In genomic region chr6:21997414-21998037, GRCh38 we compare ENCODE assay signal across 17 cellular contexts.
A peak's percentile ranks its signal among the peaks of the same experiment; 100 is the strongest.
DNase-seq lines count a peak whose midpoint lies in the region; TF ChIP-seq lines count a peak whose summit lies in the region.
"Had no signal": no experiment of that assay in that cellular context is flagged by ENCODE, and none has a peak within 500 bp of the region (broad histone marks: within the 10 kb centered on the region; RNA-seq: fewer than 3 reads in every experiment).

No MANE protein-coding gene starts in this region.

- TF ChIP-seq EP300 in sigmoid colon (IDR thresholded peaks at IDR 0.05): no peak

- peaks cover 0 to 54% (median 32%) of the 10 kb centered on the region in 4 donors for H3K4me1 ChIP-seq in sigmoid colon
- H3K4me1 ChIP-seq: body of pancreas had no signal

- H3K27me3 ChIP-seq in sigmoid colon: no peaks in the 10 kb centered on the region
- H3K27me3 ChIP-seq: body of pancreas, SJSA1 had no signal

- peak overlapping the region; percentile 23 for H3K27ac ChIP-seq in epithelial cell of prostate
- H3K27ac ChIP-seq in sigmoid colon: peak overlapping the region in 3 of 4 donors; percentile 54 to 68 (median 61)
- H3K27ac ChIP-seq: body of pancreas, VCaP had no signal

- H3K36me3 ChIP-seq in sigmoid colon: no peaks in the 10 kb centered on the region
- H3K36me3 ChIP-seq: SJSA1 had no signal

- no peak for TF ChIP-seq POLR2A in sigmoid colon (IDR thresholded peaks at IDR 0.05)

- no peaks in the 10 kb centered on the region for H3K9me3 ChIP-seq in sigmoid colon
- H3K9me3 ChIP-seq: body of pancreas, SJSA1 had no signal

- in situ Hi-C loops in KBM-7 (cut with MboI; ENCODE audit: low pct_unique_long_range_greater_than_20kb, low sequenced_read_pairs): no loop called here

- no peak for TF ChIP-seq CTCF in sigmoid colon (IDR thresholded peaks at IDR 0.05)

- H3K4me3 ChIP-seq in sigmoid colon: no peak overlapping the region
- H3K4me3 ChIP-seq: body of pancreas, SJSA1 had no signal

- intact Hi-C loops in sigmoid colon (cut with DNase I): loop anchor here (10.0 kb wide), 1 partner anchor 147 kb away; no protein-coding TSS in a partner anchor

- POLR2A ChIA-PET in HEK293T (lab: Yijun Ruan, JAX): interaction anchor here (0.8 kb wide), 1 partner anchor 404 kb away, joined by 3 read pairs; the partner anchor contains the start of gene SOX4

- DNase-seq in KBM-7: peak; percentile 15
- peak; percentile 45 for DNase-seq in RPMI7951 (ENCODE audit: low read depth)
- no peak for DNase-seq in epithelial cell of prostate (ENCODE audit: low read depth, low spot score)
- no peak for DNase-seq in sigmoid colon
- DNase-seq in DMS114 treated with DMSO at 0.1 percent for 48 hours (lab: John Stamatoyannopoulos, UW; ENCODE audit: unreplicated experiment): no peak
- no peak for DNase-seq in HEK293T (ENCODE audit: extremely low spot score)
- no peak for DNase-seq in hippocampal formation (lab: John Stamatoyannopoulos, UW)
- DNase-seq: activated CD8-positive, alpha-beta memory T cell treated with anti-CD3 and anti-CD28 coated beads, Interleukin-2, amount 10 ng/mL, durations not matched to agents 7 days and 5 days; body of pancreas; CD4-positive, alpha-beta memory T cell; GOT3; naive B cell; NCI-H187 treated with DMSO at 0.1 percent for 48 hours; NK-92 treated with Interleukin-12 subunit alpha and Interleukin-12 subunit beta, amount 100 ng/mL, for 24 hours; stimulated activated naive CD4-positive, alpha-beta T cell had no signal

- WGBS in sigmoid colon, 2 donors: 36 to 67% methylated on average over 3 of the region's 3 CpGs

- CTCF ChIA-PET in HEK293T (lab: Yijun Ruan, JAX): no interaction called here

TF ChIP-seq in HEK293T, 16 proteins besides CTCF, POLR2A, EP300 and RAD21:
- TF ChIP-seq FOXA1 (IDR thresholded peaks at IDR 0.05) (no peak), SUZ12 (IDR thresholded peaks at IDR 0.05) (no peak), SP1 (IDR thresholded peaks at IDR 0.05) (no peak), BHLHE40 (IDR thresholded peaks at IDR 0.05; ENCODE audit: borderline replicate concordance) (no peak), NFRKB (IDR thresholded peaks at IDR 0.05) (no peak), CTBP1 (IDR thresholded peaks at IDR 0.05; ENCODE audit: borderline replicate concordance) (no peak), HDGF (IDR thresholded peaks at IDR 0.05; ENCODE audit: borderline replicate concordance) (no peak), L3MBTL2 (conservative IDR thresholded peaks at IDR 0.05) (no peak), PKNOX1 (IDR thresholded peaks at IDR 0.05) (no peak), LEF1 (IDR thresholded peaks at IDR 0.05; ENCODE audit: borderline replicate concordance) (no peak), ARNT (IDR thresholded peaks at IDR 0.05) (no peak), ZNF384 (IDR thresholded peaks at IDR 0.05) (no peak), ELF4 (IDR thresholded peaks at IDR 0.05) (no peak)

Comparison
In these comparisons a context has a peak if more than half of its experiments do, and no peak if none do; other contexts are left out.
1. DNase-seq: peak in KBM-7 (single experiment) and RPMI7951 (single experiment); none in epithelial cell of prostate (single experiment), sigmoid colon (single experiment), DMS114 treated with DMSO at 0.1 percent for 48 hours (single experiment), HEK293T (single experiment) and hippocampal formation (0 of 2).